ENCODE assay signal across 24 cellular contexts in genomic region chr10:119326167-119326566, GRCh38.
"Had no signal": no experiment of that assay in that cellular context is flagged by ENCODE, and none has a peak within 500 bp of the region (broad histone marks: within the 10 kb centered on the region; RNA-seq: fewer than 3 reads in every experiment).

No MANE protein-coding gene starts in this region.

- H3K9me3 Mint-ChIP-seq: activated B cell treated with CpG ODN at 0.5 μM for 24 hours; activated CD4-positive, alpha-beta memory T cell treated with anti-CD3 and anti-CD28 coated beads for 36 hours; activated CD4-positive, alpha-beta T cell treated with anti-CD3 and anti-CD28 coated beads, Interleukin-2, amount 10 ng/mL, durations not matched to agents 24 days and 14 days; activated naive CD4-positive, alpha-beta T cell treated with anti-CD3 and anti-CD28 coated beads for 36 hours; activated T-cell treated with anti-CD3 and anti-CD28 coated beads, Interleukin-2, amount 50 U/mL, for 4 hours; activated T-helper 17 cell treated with anti-CD3 and anti-CD28 coated beads, Interleukin-2, amount 50 U/mL, for 72 hours had no signal

- H3K27me3 Mint-ChIP-seq: activated B cell treated with CpG ODN at 0.5 μM for 24 hours; activated CD4-positive, alpha-beta memory T cell treated with anti-CD3 and anti-CD28 coated beads for 36 hours; activated CD4-positive, alpha-beta T cell treated with anti-CD3 and anti-CD28 coated beads, Interleukin-2, amount 10 ng/mL, durations not matched to agents 24 days and 14 days; activated naive CD8-positive, alpha-beta T cell; activated T-helper 17 cell treated with anti-CD3 and anti-CD28 coated beads, Interleukin-2, amount 50 U/mL, for 72 hours; brain; T-helper 17 cell had no signal

- H3K27ac Mint-ChIP-seq: activated B cell treated with CpG ODN at 0.5 μM for 24 hours; activated CD4-positive, alpha-beta memory T cell treated with anti-CD3 and anti-CD28 coated beads for 36 hours; activated CD4-positive, alpha-beta T cell treated with anti-CD3 and anti-CD28 coated beads, Interleukin-2, amount 10 ng/mL, durations not matched to agents 24 days and 14 days; activated naive CD4-positive, alpha-beta T cell treated with anti-CD3 and anti-CD28 coated beads for 36 hours; activated naive CD8-positive, alpha-beta T cell; activated T-helper 17 cell treated with anti-CD3 and anti-CD28 coated beads, Interleukin-2, amount 50 U/mL, for 72 hours; T-helper 17 cell had no signal

- H3K4me1 Mint-ChIP-seq: activated T-helper 17 cell treated with anti-CD3 and anti-CD28 coated beads, Interleukin-2, amount 50 U/mL, for 72 hours had no signal

- H3K4me3 Mint-ChIP-seq: activated B cell treated with CpG ODN at 0.5 μM for 24 hours; activated CD4-positive, alpha-beta memory T cell treated with anti-CD3 and anti-CD28 coated beads for 36 hours; activated CD4-positive, alpha-beta T cell treated with anti-CD3 and anti-CD28 coated beads, Interleukin-2, amount 10 ng/mL, durations not matched to agents 24 days and 14 days; activated naive CD4-positive, alpha-beta T cell treated with anti-CD3 and anti-CD28 coated beads for 36 hours; activated naive CD8-positive, alpha-beta T cell; activated T-cell treated with anti-CD3 and anti-CD28 coated beads, Interleukin-2, amount 50 U/mL, for 4 hours; activated T-helper 17 cell treated with anti-CD3 and anti-CD28 coated beads, Interleukin-2, amount 50 U/mL, for 72 hours; brain; T-helper 17 cell had no signal

- H3K36me3 Mint-ChIP-seq: activated CD4-positive, alpha-beta memory T cell treated with anti-CD3 and anti-CD28 coated beads for 36 hours had no signal

- H3K4me3 ChIP-seq: K562 had no signal

- DNase-seq: activated B cell treated with CpG ODN at 0.5 μM for 24 hours; activated CD4-positive, alpha-beta memory T cell treated with anti-CD3 and anti-CD28 coated beads for 36 hours; activated CD4-positive, alpha-beta T cell treated with anti-CD3 and anti-CD28 coated beads for 1 hour; activated CD4-positive, alpha-beta T cell treated with anti-CD3 and anti-CD28 coated beads, Interleukin-2, amount 10 ng/mL, durations not matched to agents 24 days and 14 days; activated CD8-positive, alpha-beta memory T cell treated with anti-CD3 and anti-CD28 coated beads for 24 hours; activated gamma-delta T cell; activated naive CD4-positive, alpha-beta T cell treated with anti-CD3 and anti-CD28 coated beads for 36 hours; activated T-cell treated with anti-CD3 and anti-CD28 coated beads, Interleukin-2, amount 50 U/mL, for 4 hours; amygdala; Karpas-422; MM.1S; NCI-H1105; NCI-H1436; NCI-H187; NCI-H2081; NCI-H510A treated with DMSO at 0.1 percent for 48 hours; PC-3; SHP77 treated with DMSO at 0.1 percent for 48 hours; T-helper 17 cell; T-helper 9 cell had no signal

- ATAC-seq: activated T-cell treated with anti-CD3 and anti-CD28 coated beads, Interleukin-2, amount 50 U/mL, for 4 hours; activated T-helper 17 cell treated with anti-CD3 and anti-CD28 coated beads, Interleukin-2, amount 50 U/mL, for 72 hours; K562; PC-3; T-helper 17 cell had no signal
